Comparison of ENCODE assay signal across 8 cellular contexts in the genomic region with DNA sequence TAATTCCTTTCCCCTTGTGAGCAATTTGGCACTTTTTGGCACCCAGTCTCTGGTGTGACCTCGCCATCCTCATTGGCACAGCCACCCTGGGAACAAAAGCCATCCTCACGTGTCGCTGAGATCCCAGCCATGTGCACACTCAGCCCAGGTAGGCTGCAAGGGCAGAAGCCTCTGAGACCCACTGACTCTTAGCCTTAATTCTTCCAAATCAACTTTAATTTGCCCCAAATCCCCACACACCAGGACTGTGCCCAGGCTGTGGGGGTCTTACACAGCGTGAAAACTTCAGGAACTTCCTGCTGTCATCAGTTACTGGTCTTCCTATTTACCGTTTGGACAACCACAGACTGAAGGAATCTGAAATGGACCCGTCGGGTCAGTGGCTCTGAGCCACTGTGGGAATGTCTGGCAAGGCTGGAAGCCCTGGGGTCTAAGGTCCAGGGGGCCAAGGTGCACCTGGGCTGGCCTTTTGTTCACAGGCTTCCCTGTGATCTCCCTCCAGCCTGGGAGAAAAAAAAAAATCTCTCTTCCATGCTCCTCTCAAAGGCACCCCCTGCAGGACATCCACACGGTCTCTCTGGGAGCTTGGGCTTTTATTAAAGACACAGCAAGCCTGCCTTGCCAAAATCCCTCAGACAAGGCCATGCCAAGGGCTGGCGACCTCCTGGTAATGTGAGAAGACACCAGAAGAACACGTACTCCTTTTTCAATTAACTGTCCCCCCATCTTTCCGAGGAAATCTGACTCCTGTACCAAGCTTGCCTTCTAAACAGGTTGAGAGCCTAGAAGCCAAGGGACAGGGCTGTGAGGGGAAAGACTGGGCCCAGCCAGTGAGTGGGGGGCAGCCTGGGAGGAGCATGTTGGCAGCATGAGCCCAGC. TPM values are rescaled to one million over a fixed set of nuclear protein-coding genes. Genes with fewer than 3 reads are reported as not detected.
DNase-seq lines count a peak whose midpoint lies in the region; ATAC-seq and TF ChIP-seq lines count a peak whose summit lies in the region.

No MANE protein-coding gene starts in this region.

- H3K36me3 ChIP-seq in mucosa of descending colon (ENCODE audit: low read depth) = no peaks in the 10 kb centered on the region

- no peaks in the 10 kb centered on the region for H3K9me3 ChIP-seq in mucosa of descending colon

- no peak for TF ChIP-seq POLR2A in GM18505 (IDR thresholded peaks at IDR 0.05; ENCODE audit: borderline replicate concordance, extremely low read depth, insufficient read depth, insufficient read length)

- no peak overlapping the region for H3K4me3 ChIP-seq in coronary artery
- no peak overlapping the region for H3K4me3 ChIP-seq in mucosa of descending colon

- peak; percentile 17 for TF ChIP-seq CTCF in coronary artery (IDR thresholded peaks at IDR 0.05)
- TF ChIP-seq CTCF in mucosa of descending colon (IDR thresholded peaks at IDR 0.05) = no peak

- intact Hi-C loops in mucosa of descending colon (cut with DNase I, micrococcal nuclease) = no loop called here

- ATAC-seq in mucosa of descending colon = peak; percentile 76
- ATAC-seq in GM18505 (IDR thresholded peaks at IDR 0.05; ENCODE audit: unreplicated experiment) = no peak
- no peak for ATAC-seq in HG02981 (IDR thresholded peaks at IDR 0.05; ENCODE audit: unreplicated experiment)

- DNase-seq in NCI-H2081 (lab: John Stamatoyannopoulos, UW) = peak; percentile 14 to 32
- no peak for DNase-seq in NCI-H2081 treated with DMSO at 0.1 percent for 48 hours (lab: John Stamatoyannopoulos, UW)
- DNase-seq in NCI-H526 treated with DMSO at 0.1 percent for 48 hours (lab: John Stamatoyannopoulos, UW) = peak; percentile 11
- DNase-seq in coronary artery (ENCODE audit: low spot score) = no peak
- DNase-seq in mucosa of descending colon = peak in 2 of 3 donors; percentile 71 to 76
- DNase-seq in NCI-H187 treated with DMSO at 0.1 percent for 48 hours (lab: John Stamatoyannopoulos, UW) = no peak

- H3K27ac ChIP-seq in coronary artery = no peak overlapping the region

- peaks cover 2% of the 10 kb centered on the region for H3K4me1 ChIP-seq in mucosa of descending colon (ENCODE audit: low read depth)

RNA-seq across cellular contexts. Expression of a gene that starts 42.1 kb away (rescaled TPM):
- total RNA-seq in mucosa of descending colon = 100 to 1,000 TPM; 160 to 210 (median 181) TPM

Comparison
In these comparisons a context has a peak if more than half of its experiments do, and no peak if none do; other contexts are left out.
1. DNase-seq: peak in NCI-H2081 (2 of 2), NCI-H526 treated with DMSO at 0.1 percent for 48 hours (single experiment) and mucosa of descending colon (2 of 3); none in NCI-H2081 treated with DMSO at 0.1 percent for 48 hours (single experiment), coronary artery (single experiment) and NCI-H187 treated with DMSO at 0.1 percent for 48 hours (single experiment).